In genomic region chr7:95686109-95686508, GRCh38 we compare ENCODE assay signal across 8 cellular contexts.
DNase-seq lines count a peak whose midpoint lies in the region; ATAC-seq and TF ChIP-seq lines count a peak whose summit lies in the region.

No MANE protein-coding gene starts in this region.

- ATAC-seq in HG02678 (IDR thresholded peaks at IDR 0.05; ENCODE audit: unreplicated experiment) (peak; percentile 48), GM21576 (IDR thresholded peaks at IDR 0.05; ENCODE audit: unreplicated experiment) (no peak)

- in situ Hi-C loops in Caki2 (cut with HindIII; ENCODE audit: low pct_unique_long_range_greater_than_20kb, low sequenced_read_pairs), result no loop called here

- no peaks in the 10 kb centered on the region for H3K36me3 Mint-ChIP-seq in brain

- H3K27me3 Mint-ChIP-seq in brain, result no peaks in the 10 kb centered on the region

- H3K9me3 Mint-ChIP-seq in brain, result no peaks in the 10 kb centered on the region

- H3K4me1 ChIP-seq in suprapubic skin, result peaks cover 8% of the 10 kb centered on the region

- no peak overlapping the region for H3K4me3 Mint-ChIP-seq in brain

- H3K27me3 ChIP-seq in suprapubic skin, result no peaks in the 10 kb centered on the region

- no peak for TF ChIP-seq POLR2A in suprapubic skin (IDR thresholded peaks at IDR 0.05)

- DNase-seq in Caki2 (ENCODE audit: low read depth), result peak; percentile 40
- peak; percentile 50 to 85 for DNase-seq in NCI-H526 (lab: John Stamatoyannopoulos, UW)
- DNase-seq in kidney glomerular epithelial cell (lab: John Stamatoyannopoulos, UW), result peak; percentile 77
- DNase-seq in suprapubic skin (ENCODE audit: low spot score in 2 of 2), result no peak
- no peak for DNase-seq in occipital lobe (lab: John Stamatoyannopoulos, UW)

- H3K4me1 Mint-ChIP-seq in brain, result peaks cover 31% of the 10 kb centered on the region

- no peak for TF ChIP-seq EP300 in suprapubic skin (IDR thresholded peaks at IDR 0.05)

- no peaks in the 10 kb centered on the region for H3K36me3 ChIP-seq in suprapubic skin

- H3K27ac ChIP-seq in suprapubic skin, result no peak overlapping the region

- no peak overlapping the region for H3K27ac Mint-ChIP-seq in brain

- 10% methylated on average over 4 of the region's 4 CpGs for whole genome bisulfite sequencing in suprapubic skin

- TF ChIP-seq CTCF in brain (conservative IDR thresholded peaks at IDR 0.05) (peak; percentile 72 to 73), suprapubic skin (IDR thresholded peaks at IDR 0.05) (peak; percentile 19 to 53)

- H3K4me3 ChIP-seq in suprapubic skin, result no peak overlapping the region

- no peaks in the 10 kb centered on the region for H3K9me3 ChIP-seq in suprapubic skin

Comparison
In these comparisons a context has a peak if more than half of its experiments do, and no peak if none do; other contexts are left out.
1. DNase-seq: peak in Caki2 (single experiment), NCI-H526 (2 of 2) and kidney glomerular epithelial cell (single experiment); none in suprapubic skin (0 of 2) and occipital lobe (single experiment).